In genomic region chr2:88054300-88055048, GRCh38 we compare ENCODE assay signal across 8 cellular contexts. TPM values are rescaled to one million over a fixed set of nuclear protein-coding genes. Genes with fewer than 3 reads are reported as not detected.
DNase-seq lines count a peak whose midpoint lies in the region; ATAC-seq and TF ChIP-seq lines count a peak whose summit lies in the region.

No MANE protein-coding gene starts in this region.

- H3K27ac ChIP-seq in foreskin keratinocyte: peak overlapping the region; percentile 91
- H3K27ac ChIP-seq in skin epidermis: peak overlapping the region in 20 of 21 experiments; percentile 94 to 100 (median 99)

- peak overlapping the region; percentile 94; the same call in 1 of the 2 replicates for H3K27ac Mint-ChIP-seq in WTC11

- H3K4me1 Mint-ChIP-seq in WTC11: peaks cover 26% of the 10 kb centered on the region

- H3K4me3 ChIP-seq in skin epidermis: peak overlapping the region; percentile 78 to 95 (median 88)

- H3K27me3 ChIP-seq in foreskin keratinocyte: no peaks in the 10 kb centered on the region

- peak; percentile 12 for DNase-seq in NCI-H748 (lab: John Stamatoyannopoulos, UW; ENCODE audit: unreplicated experiment)
- no peak for DNase-seq in NCI-H748 treated with DMSO at 0.1 percent for 48 hours (lab: John Stamatoyannopoulos, UW)
- no peak for DNase-seq in WTC11 (ENCODE audit: low spot score)
- no peak for DNase-seq in foreskin keratinocyte

- peaks cover 3% of the 10 kb centered on the region; the same call in 1 of the 2 replicates for H3K36me3 Mint-ChIP-seq in WTC11

- peaks cover 10% of the 10 kb centered on the region for H3K4me1 ChIP-seq in foreskin keratinocyte

- H3K4me3 Mint-ChIP-seq in WTC11: peak overlapping the region; percentile 98

- CTCF ChIA-PET in WTC11 (lab: Charles Lee): interaction anchor here (0.6 to 1.5 kb wide), 2 partner anchors 30 to 106 kb away, joined by 4 to 7 read pairs; no protein-coding TSS in a partner anchor

- no peak for ATAC-seq in WTC11
- ATAC-seq in foreskin keratinocyte: no peak
- ATAC-seq in HG02852 (IDR thresholded peaks at IDR 0.05; ENCODE audit: unreplicated experiment): no peak
- ATAC-seq in GM18861 (IDR thresholded peaks at IDR 0.05; ENCODE audit: unreplicated experiment): no peak
- ATAC-seq in GM18873 (IDR thresholded peaks at IDR 0.05; ENCODE audit: low FRiP score, unreplicated experiment): no peak

- H3K9me3 Mint-ChIP-seq in WTC11: no peaks in the 10 kb centered on the region

- no peaks in the 10 kb centered on the region for H3K27me3 Mint-ChIP-seq in WTC11 (ENCODE audit: low read depth)

- POLR2A ChIA-PET in WTC11 (lab: Charles Lee): interaction anchor here (0.5 to 1.0 kb wide), 2 partner anchors 26 to 37 kb away, joined by 3 to 5 read pairs; no protein-coding TSS in a partner anchor

- TF ChIP-seq CTCF in WTC11 (IDR thresholded peaks at IDR 0.05): no peak
- no peak for TF ChIP-seq CTCF in foreskin keratinocyte (conservative IDR thresholded peaks at IDR 0.05)

TF ChIP-seq in WTC11, 78 proteins besides CTCF, POLR2A, EP300 and RAD21:
- TF ChIP-seq GTF2I (CRISPR knock-in tag; conservative IDR thresholded peaks at IDR 0.05) (0 out of 2 replicates have a peak, but pooled peaks have one; percentile 33), USF2 (CRISPR knock-in tag; IDR thresholded peaks at IDR 0.05) (no peak)

RNA-seq across cellular contexts. Expression of gene KRCC1, which starts 1.1 kb away (rescaled TPM):
- 7.6 to 9.6 TPM (median 9.3 TPM) in 3 replicates for total RNA-seq in WTC11 (2021)
- total RNA-seq in foreskin keratinocyte: 23.0 and 23.2 TPM in 2 replicates
- polyA plus RNA-seq in foreskin keratinocyte: 17.1 and 18.9 TPM in 2 replicates

RNA-seq across cellular contexts. Expression of gene SMYD1, which starts 13.2 kb away (rescaled TPM):
- total RNA-seq in WTC11 (2021): not detected in 3 replicates
- total RNA-seq in foreskin keratinocyte: not detected in 2 replicates
- not detected in 2 replicates for polyA plus RNA-seq in foreskin keratinocyte

RNA-seq across cellular contexts. Expression of gene RNU2-63P, which starts 38.1 kb away (rescaled TPM):
- 2.5 to 7.7 TPM (median 5.2 TPM) in 3 replicates for total RNA-seq in WTC11 (2021)
- 6.8 and 46.8 TPM in 2 replicates for total RNA-seq in foreskin keratinocyte
- polyA plus RNA-seq in foreskin keratinocyte: not detected in 2 replicates
